ENCODE assay signal across 26 cellular contexts in the genomic region with DNA sequence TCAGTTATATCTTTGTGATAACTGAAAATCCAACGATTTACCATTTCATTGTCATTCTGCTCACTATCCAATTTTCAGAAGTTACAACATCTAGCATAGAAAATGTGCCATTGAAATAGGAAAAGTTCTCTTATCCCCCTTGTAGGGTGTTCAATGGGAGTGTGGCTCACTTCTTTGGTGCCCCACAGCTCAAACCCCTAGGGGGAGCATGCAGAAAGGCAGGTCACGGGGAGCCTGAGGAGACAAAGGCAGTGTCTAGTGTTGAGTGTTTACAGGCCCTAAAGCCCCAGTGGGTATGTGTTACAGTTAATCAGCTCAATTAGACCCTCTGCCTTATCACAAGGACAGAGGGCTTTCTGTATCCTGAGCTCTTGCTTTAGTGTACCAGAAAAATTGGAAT.
"Had no signal": no experiment of that assay in that cellular context is flagged by ENCODE, and none has a peak within 500 bp of the region (broad histone marks: within the 10 kb centered on the region; RNA-seq: fewer than 3 reads in every experiment).

No MANE protein-coding gene starts in this region.

- H3K4me1 Mint-ChIP-seq: activated CD4-positive, alpha-beta memory T cell treated with anti-CD3 and anti-CD28 coated beads, Interleukin-2, amount 10 ng/mL, durations not matched to agents 7 days and 5 days; activated CD8-positive, alpha-beta memory T cell treated with anti-CD3 and anti-CD28 coated beads, Interleukin-2, amount 10 ng/mL, durations not matched to agents 7 days and 5 days; activated naive CD8-positive, alpha-beta T cell treated with anti-CD3 and anti-CD28 coated beads, Interleukin-2, amount 50 U/mL, for 24 hours; mesothelial cell of epicardium; natural killer cell had no signal

- H3K27me3 ChIP-seq: body of pancreas, cardiac muscle cell, gastroesophageal sphincter, heart right ventricle, left lung, testis, uterus had no signal

- H3K27me3 Mint-ChIP-seq: activated CD4-positive, alpha-beta memory T cell treated with anti-CD3 and anti-CD28 coated beads, Interleukin-2, amount 10 ng/mL, durations not matched to agents 7 days and 5 days; activated CD8-positive, alpha-beta memory T cell treated with anti-CD3 and anti-CD28 coated beads, Interleukin-2, amount 10 ng/mL, durations not matched to agents 7 days and 5 days; activated naive CD8-positive, alpha-beta T cell treated with anti-CD3 and anti-CD28 coated beads, Interleukin-2, amount 50 U/mL, for 24 hours; progenitor cell of endocrine pancreas had no signal

- DNase-seq: activated CD4-positive, alpha-beta memory T cell treated with anti-CD3 and anti-CD28 coated beads, Interleukin-2, amount 10 ng/mL, durations not matched to agents 7 days and 5 days; activated CD4-positive, alpha-beta T cell treated with anti-CD3 and anti-CD28 coated beads for 48 hours; activated CD8-positive, alpha-beta memory T cell treated with anti-CD3 and anti-CD28 coated beads, Interleukin-2, amount 10 ng/mL, durations not matched to agents 7 days and 5 days; activated gamma-delta T cell; activated naive CD4-positive, alpha-beta T cell treated with anti-CD3 and anti-CD28 coated beads, Interleukin-2, amount 50 U/mL, for 16 hours; activated naive CD8-positive, alpha-beta T cell treated with anti-CD3 and anti-CD28 coated beads, Interleukin-2, amount 50 U/mL, for 24 hours; activated T-cell treated with anti-CD3 and anti-CD28 coated beads for 4 hours; cortex of kidney; heart right ventricle; kidney glomerular epithelial cell; left lung; natural killer cell; retina; stimulated activated CD4-positive, alpha-beta T cell treated with anti-CD3 and anti-CD28 coated beads, Interleukin-4, amount 100 ng/mL, for 1 hour; stimulated activated naive CD4-positive, alpha-beta T cell; testis; trophoblast cell; uterus had no signal

- H3K27ac ChIP-seq: body of pancreas, cardiac muscle cell, epithelial cell of prostate, gastroesophageal sphincter, heart right ventricle, left lung, testis, uterus had no signal

- ATAC-seq: activated CD8-positive, alpha-beta memory T cell treated with anti-CD3 and anti-CD28 coated beads, Interleukin-2, amount 10 ng/mL, durations not matched to agents 7 days and 5 days; activated naive CD8-positive, alpha-beta T cell treated with anti-CD3 and anti-CD28 coated beads, Interleukin-2, amount 50 U/mL, for 24 hours; gastroesophageal sphincter; heart right ventricle; left lung; natural killer cell had no signal

- H3K9me3 ChIP-seq: body of pancreas, gastroesophageal sphincter, heart right ventricle, testis, uterus had no signal

- H3K36me3 Mint-ChIP-seq: activated CD8-positive, alpha-beta memory T cell treated with anti-CD3 and anti-CD28 coated beads, Interleukin-2, amount 10 ng/mL, durations not matched to agents 7 days and 5 days; mesothelial cell of epicardium; natural killer cell had no signal

- H3K9me3 Mint-ChIP-seq: activated CD4-positive, alpha-beta memory T cell treated with anti-CD3 and anti-CD28 coated beads, Interleukin-2, amount 10 ng/mL, durations not matched to agents 7 days and 5 days; activated naive CD8-positive, alpha-beta T cell treated with anti-CD3 and anti-CD28 coated beads, Interleukin-2, amount 50 U/mL, for 24 hours; activated T-helper 1 cell treated with anti-CD3 and anti-CD28 coated beads, Interleukin-12 subunit alpha, Interleukin-12 subunit beta, Interleukin-2, Interleukin-4 antibody, amounts not matched to agents 30 ng/mL and 10 ng/mL and 1 ng/mL, durations not matched to agents 14 hours and 24 hours and 36 hours had no signal

- H3K4me1 ChIP-seq: gastroesophageal sphincter, heart right ventricle, left lung, testis, uterus had no signal

- H3K4me3 Mint-ChIP-seq: activated CD4-positive, alpha-beta memory T cell treated with anti-CD3 and anti-CD28 coated beads, Interleukin-2, amount 10 ng/mL, durations not matched to agents 7 days and 5 days; activated CD8-positive, alpha-beta memory T cell treated with anti-CD3 and anti-CD28 coated beads, Interleukin-2, amount 10 ng/mL, durations not matched to agents 7 days and 5 days; activated naive CD8-positive, alpha-beta T cell treated with anti-CD3 and anti-CD28 coated beads, Interleukin-2, amount 50 U/mL, for 24 hours; activated T-helper 1 cell treated with anti-CD3 and anti-CD28 coated beads, Interleukin-12 subunit alpha, Interleukin-12 subunit beta, Interleukin-2, Interleukin-4 antibody, amounts not matched to agents 30 ng/mL and 10 ng/mL and 1 ng/mL, durations not matched to agents 14 hours and 24 hours and 36 hours; mesothelial cell of epicardium; natural killer cell had no signal

- H3K27ac Mint-ChIP-seq: activated CD4-positive, alpha-beta memory T cell treated with anti-CD3 and anti-CD28 coated beads, Interleukin-2, amount 10 ng/mL, durations not matched to agents 7 days and 5 days; activated CD8-positive, alpha-beta memory T cell treated with anti-CD3 and anti-CD28 coated beads, Interleukin-2, amount 10 ng/mL, durations not matched to agents 7 days and 5 days; activated naive CD8-positive, alpha-beta T cell treated with anti-CD3 and anti-CD28 coated beads, Interleukin-2, amount 50 U/mL, for 24 hours; activated T-helper 1 cell treated with anti-CD3 and anti-CD28 coated beads, Interleukin-12 subunit alpha, Interleukin-12 subunit beta, Interleukin-2, Interleukin-4 antibody, amounts not matched to agents 30 ng/mL and 10 ng/mL and 1 ng/mL, durations not matched to agents 14 hours and 24 hours and 36 hours; mesothelial cell of epicardium; natural killer cell; progenitor cell of endocrine pancreas had no signal

- H3K4me3 ChIP-seq: body of pancreas, cardiac muscle cell, gastroesophageal sphincter, heart right ventricle, left lung, lung, testis, uterus had no signal

- H3K36me3 ChIP-seq: cardiac muscle cell, gastroesophageal sphincter, heart right ventricle, left lung, uterus had no signal
